ENCODE assay signal across 8 cellular contexts in the genomic region with DNA sequence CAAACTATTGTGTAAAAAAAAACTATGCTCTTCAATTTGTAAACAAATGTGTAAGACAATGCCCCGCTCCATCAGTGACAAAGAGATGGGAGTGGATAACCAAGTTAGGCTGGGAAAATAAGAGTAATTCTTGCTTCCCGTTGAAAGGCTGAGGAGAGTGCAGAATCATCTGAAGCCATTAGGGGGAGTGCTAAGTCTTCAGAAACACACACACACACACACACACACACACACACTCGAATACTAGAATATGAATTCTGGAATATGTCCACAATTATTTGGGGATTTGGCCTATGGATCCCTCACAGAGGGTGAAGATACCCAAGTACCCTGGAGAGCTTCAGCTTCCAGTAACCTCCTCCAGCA. TPM values are rescaled to one million over a fixed set of nuclear protein-coding genes. Genes with fewer than 3 reads are reported as not detected.
A peak's percentile ranks its signal among the peaks of the same experiment; 100 is the strongest.
DNase-seq lines count a peak whose midpoint lies in the region; ATAC-seq, FAIRE-seq and TF ChIP-seq lines count a peak whose summit lies in the region.

No MANE protein-coding gene starts in this region.

- TF ChIP-seq RAD21 in Ishikawa (IDR thresholded peaks at IDR 0.05; ENCODE audit: low read depth): peak; percentile 52
- peak; percentile 1 for TF ChIP-seq RAD21 in neural cell (conservative IDR thresholded peaks at IDR 0.05)

- H3K36me3 ChIP-seq in GM06990 (ENCODE audit: control insufficient read depth, insufficient read depth, low read length) (no peaks in the 10 kb centered on the region), Panc1 (ENCODE audit: control insufficient read depth, insufficient read depth, low read length) (no peaks in the 10 kb centered on the region), endothelial cell of umbilical vein (ENCODE audit: control insufficient read depth in 2 of 2, extremely low read depth in 1 of 2, insufficient read depth in 2 of 2, low read length in 2 of 2) (no peaks in the 10 kb centered on the region), neural cell (ENCODE audit: insufficient read depth, low read length) (no peaks in the 10 kb centered on the region)

- H3K9ac ChIP-seq in endothelial cell of umbilical vein (replicated peaks; ENCODE audit: extremely low read depth, insufficient read depth, low read length) (no peak overlapping the region), neural cell (ENCODE audit: low read length) (no peak overlapping the region)

- no peak overlapping the region for H2AFZ ChIP-seq in endothelial cell of umbilical vein (ENCODE audit: low read depth, low read length)
- H2AFZ ChIP-seq in neural cell (ENCODE audit: low read depth, low read length): no peak overlapping the region

- no peaks in the 10 kb centered on the region for H3K9me1 ChIP-seq in endothelial cell of umbilical vein (replicated peaks; ENCODE audit: control insufficient read depth, extremely low read depth, insufficient read depth, low read length)

- no peaks in the 10 kb centered on the region for H3F3A ChIP-seq in neural cell (ENCODE audit: insufficient read depth, low read length, poor library complexity, severe bottlenecking)

- no peaks in the 10 kb centered on the region for H4K20me1 ChIP-seq in endothelial cell of umbilical vein (replicated peaks; ENCODE audit: control insufficient read depth, extremely low read depth, insufficient read depth, low read length)
- no peaks in the 10 kb centered on the region for H4K20me1 ChIP-seq in neural cell (ENCODE audit: insufficient read depth)

- POLR2A ChIA-PET in Panc1 (lab: Charles Lee) (no interaction called here), endothelial cell of umbilical vein (lab: Charles Lee) (interaction anchor here (0.8 to 1.0 kb wide), 3 partner anchors 75 to 168 kb away, joined by 3 to 5 read pairs (median 3); no protein-coding TSS in a partner anchor)

- H3K4me1 ChIP-seq in Panc1 (ENCODE audit: control insufficient read depth, insufficient read depth, low read length): no peaks in the 10 kb centered on the region; the same call in 1 of the 2 replicates
- H3K4me1 ChIP-seq in endothelial cell of umbilical vein (ENCODE audit: control insufficient read depth, extremely low read depth, insufficient read depth, low read length): peaks cover 10% of the 10 kb centered on the region

- TF ChIP-seq POLR2A in endothelial cell of umbilical vein (IDR thresholded peaks at IDR 0.05; ENCODE audit: low read depth, low read length): no peak

- H3K4me3 ChIP-seq in GM06990 (replicated peaks; ENCODE audit: low read depth, low read length): no peak overlapping the region
- no peak overlapping the region for H3K4me3 ChIP-seq in Panc1 (ENCODE audit: low read depth in 2 of 2, low read length in 2 of 2)
- H3K4me3 ChIP-seq in endothelial cell of umbilical vein (replicated peaks in 1 of 3; ENCODE audit: insufficient read depth in 1 of 3, low read depth in 1 of 3, low read length in 3 of 3): no peak overlapping the region
- H3K4me3 ChIP-seq in neural cell (ENCODE audit: low read length): peak overlapping the region; percentile 30

- peak; percentile 71 for FAIRE-seq in A204.1 (lab: Jason Lieb, UNC)
- no peak for FAIRE-seq in endothelial cell of umbilical vein (lab: Jason Lieb, UNC)

- peaks cover 7% of the 10 kb centered on the region for H3K27me3 ChIP-seq in GM06990 (replicated peaks; ENCODE audit: control insufficient read depth, insufficient read depth, low read length)
- peaks cover 47% of the 10 kb centered on the region for H3K27me3 ChIP-seq in Panc1 (ENCODE audit: control insufficient read depth, insufficient read depth, low read length)
- peaks cover 37 to 53% of the 10 kb centered on the region in 2 experiments for H3K27me3 ChIP-seq in endothelial cell of umbilical vein (ENCODE audit: control insufficient read depth in 2 of 2, insufficient read depth in 2 of 2, low read length in 2 of 2)
- peaks cover 47% of the 10 kb centered on the region for H3K27me3 ChIP-seq in neural cell (ENCODE audit: insufficient read depth, low read depth, low read length)

- CTCF ChIA-PET in Panc1 (lab: Charles Lee) (interaction anchor here (0.6 to 1.7 kb wide), 9 partner anchors 17 to 193 kb away, joined by 3 to 16 read pairs (median 3); no protein-coding TSS in a partner anchor), endothelial cell of umbilical vein (lab: Charles Lee) (interaction anchor here (0.6 to 8.5 kb wide), 33 partner anchors 8 to 387 kb away, joined by 3 to 191 read pairs (median 12); partner anchors contain the start of genes ESAM, MSANTD2, NRGN and ROBO3)

- TF ChIP-seq EP300 in Ishikawa (IDR thresholded peaks at IDR 0.05; ENCODE audit: borderline replicate concordance) (no peak), neural cell (conservative IDR thresholded peaks at IDR 0.05; ENCODE audit: poor library complexity, severe bottlenecking) (no peak)

- intact Hi-C loops in Panc1 (cut with micrococcal nuclease; ENCODE audit: unreplicated experiment) (loop anchor here (1.0 to 5.0 kb wide), 4 partner anchors 35 to 193 kb away; partner anchors contain the start of genes ESAM and MSANTD2), endothelial cell of umbilical vein (cut with micrococcal nuclease) (loop anchor here (1.0 to 5.0 kb wide), 9 partner anchors 30 to 435 kb away; partner anchors contain the start of genes MSANTD2, SIAE and SPA17)

- in situ Hi-C loops in Panc1 (cut with HindIII; ENCODE audit: low pct_unique_long_range_greater_than_20kb, low sequenced_read_pairs): loop anchor here (5.0 to 10.0 kb wide), 2 partner anchors 40 to 173 kb away; no protein-coding TSS in a partner anchor

- H3K4me2 ChIP-seq in endothelial cell of umbilical vein (ENCODE audit: insufficient read depth, low read length) (peak overlapping the region; percentile 49), neural cell (ENCODE audit: low read length) (no peak overlapping the region)

- H3K9me3 ChIP-seq in Panc1 (ENCODE audit: control insufficient read depth, insufficient read depth, low read depth, low read length): no peaks in the 10 kb centered on the region
- no peaks in the 10 kb centered on the region for H3K9me3 ChIP-seq in endothelial cell of umbilical vein (replicated peaks; ENCODE audit: control insufficient read depth, insufficient read depth, low read length)
- H3K9me3 ChIP-seq in neural cell (ENCODE audit: low read length): no peaks in the 10 kb centered on the region

- peak; percentile 55 for TF ChIP-seq CTCF in GM06990 (IDR thresholded peaks at IDR 0.05; ENCODE audit: insufficient read depth, low read length, poor library complexity, severe bottlenecking)
- TF ChIP-seq CTCF in Panc1 (IDR thresholded peaks at IDR 0.05): peak; percentile 82
- peak; percentile 55 to 69 for TF ChIP-seq CTCF in endothelial cell of umbilical vein (IDR thresholded peaks at IDR 0.05; ENCODE audit: extremely low read depth in 1 of 2, insufficient read depth in 1 of 2, low read depth in 1 of 2, low read length in 2 of 2)
- TF ChIP-seq CTCF in neural cell (IDR thresholded peaks at IDR 0.05; ENCODE audit: poor library complexity, severe bottlenecking): peak; percentile 60

- H3K79me2 ChIP-seq in endothelial cell of umbilical vein (ENCODE audit: control insufficient read depth, insufficient read depth, low read length): no peaks in the 10 kb centered on the region
- H3K79me2 ChIP-seq in neural cell (replicated peaks; ENCODE audit: insufficient read depth, low read length): no peaks in the 10 kb centered on the region

- BruUV-seq in Panc1 (replicated peaks; lab: Mats Ljungman, UMichigan): no TSS peak
- BruUV-seq in endothelial cell of umbilical vein (replicated peaks; lab: Mats Ljungman, UMichigan): no TSS peak

- H3K9me2 ChIP-seq in neural cell (ENCODE audit: insufficient read depth, low read length): no peaks in the 10 kb centered on the region

- dilution Hi-C loops in endothelial cell of umbilical vein (cut with MboI; ENCODE audit: extremely low pct_ligation_motif_present, low sequenced_read_pairs): loop anchor here (10.0 kb wide), 1 partner anchor 173 kb away; no protein-coding TSS in a partner anchor

- DNase-seq in GM06990 (ENCODE audit: extremely low read depth, insufficient read length) (no peak), Panc1 (ENCODE audit: low read depth, low spot score) (peak; percentile 62), endothelial cell of umbilical vein (ENCODE audit: low read depth, low spot score) (peak; percentile 87)
- DNase-seq in stimulated activated naive CD4-positive, alpha-beta T cell treated with Interleukin-2 at 50 U/mL for 16 hours (lab: John Stamatoyannopoulos, UW): no peak

- peak; percentile 82 for ATAC-seq in Panc1
- ATAC-seq in GM19397 (IDR thresholded peaks at IDR 0.05; ENCODE audit: unreplicated experiment): no peak

- no peak overlapping the region for H3K27ac ChIP-seq in Panc1 (ENCODE audit: low read length)
- no peak overlapping the region for H3K27ac ChIP-seq in endothelial cell of umbilical vein (ENCODE audit: insufficient read depth, low read depth, low read length)
- no peak overlapping the region for H3K27ac ChIP-seq in neural cell (ENCODE audit: low read length)

TF ChIP-seq in endothelial cell of umbilical vein, 7 proteins besides CTCF, POLR2A, EP300 and RAD21 (continues in another document):
- TF ChIP-seq MYC (IDR thresholded peaks at IDR 0.05; ENCODE audit: low read depth, low read length): no peak

RNA-seq across cellular contexts. Expression of gene ROBO3, which starts 27.8 kb away (rescaled TPM):
- total RNA-seq in Panc1 (2021; ENCODE audit: unreplicated experiment) (12.0 TPM), endothelial cell of umbilical vein (19.3 and 27.1 TPM in 2 replicates)
- polyA plus RNA-seq in Panc1 (2012; ENCODE audit: insufficient read length): 15.7 TPM
- polyA plus RNA-seq in endothelial cell of umbilical vein (65.4 and 79.4 TPM in 2 replicates), neural cell (12.8 and 25.3 TPM in 2 replicates)
- 19.2 and 33.6 TPM in 2 replicates for polyA plus RNA-seq in endothelial cell of umbilical vein (2011; cell fraction: cytosol; rRNA removed)
- 203 and 270 TPM in 2 replicates for polyA plus RNA-seq in endothelial cell of umbilical vein (2011; cell fraction: nucleus; rRNA removed)
- polyA plus RNA-seq in endothelial cell of umbilical vein (2012): 15.1 and 33.3 TPM in 2 replicates
- polyA minus RNA-seq in endothelial cell of umbilical vein (11.4 and 20.7 TPM in 2 replicates), neural cell (2.4 and 5.2 TPM in 2 replicates)
- polyA minus RNA-seq in endothelial cell of umbilical vein (2011; cell fraction: cytosol; rRNA and poly(A)+ RNA removed): not detected
- polyA minus RNA-seq in endothelial cell of umbilical vein (2011; cell fraction: nucleus; rRNA and poly(A)+ RNA removed): 27.5 and 44.7 TPM in 2 replicates

RNA-seq across cellular contexts. Expression of gene MSANTD2, which starts 37.3 kb away (rescaled TPM):
- total RNA-seq in Panc1 (2021; ENCODE audit: unreplicated experiment) (20.5 TPM), endothelial cell of umbilical vein (17.0 and 23.2 TPM in 2 replicates)
- 12.2 TPM for polyA plus RNA-seq in Panc1 (2012; ENCODE audit: insufficient read length)
- polyA plus RNA-seq in endothelial cell of umbilical vein (5.5 and 5.6 TPM in 2 replicates), neural cell (40.8 and 45.3 TPM in 2 replicates)
- 4.2 and 5.5 TPM in 2 replicates for polyA plus RNA-seq in endothelial cell of umbilical vein (2011; cell fraction: cytosol; rRNA removed)
- polyA plus RNA-seq in endothelial cell of umbilical vein (2011; cell fraction: nucleus; rRNA removed): 38.7 and 39.2 TPM in 2 replicates
- polyA plus RNA-seq in endothelial cell of umbilical vein (2012): 6.5 and 10.3 TPM in 2 replicates
- polyA minus RNA-seq in endothelial cell of umbilical vein (5.5 and 7.1 TPM in 2 replicates), neural cell (41.6 and 45.5 TPM in 2 replicates)
- polyA minus RNA-seq in endothelial cell of umbilical vein (2011; cell fraction: cytosol; rRNA and poly(A)+ RNA removed): 4.1 TPM
- 14.6 and 16.4 TPM in 2 replicates for polyA minus RNA-seq in endothelial cell of umbilical vein (2011; cell fraction: nucleus; rRNA and poly(A)+ RNA removed)

Comparison
In these comparisons a context has a peak if more than half of its experiments do, and no peak if none do; other contexts are left out.
1. DNase-seq: peak in Panc1 (single experiment) and endothelial cell of umbilical vein (single experiment); none in GM06990 (single experiment) and stimulated activated naive CD4-positive, alpha-beta T cell treated with Interleukin-2 at 50 U/mL for 16 hours (single experiment).
2. Peak in every context shown above with its lines, with median percentiles within 50 percentile points of each other: CTCF ChIP-seq.